ENCODE assay signal across 8 cellular contexts in the genomic region with DNA sequence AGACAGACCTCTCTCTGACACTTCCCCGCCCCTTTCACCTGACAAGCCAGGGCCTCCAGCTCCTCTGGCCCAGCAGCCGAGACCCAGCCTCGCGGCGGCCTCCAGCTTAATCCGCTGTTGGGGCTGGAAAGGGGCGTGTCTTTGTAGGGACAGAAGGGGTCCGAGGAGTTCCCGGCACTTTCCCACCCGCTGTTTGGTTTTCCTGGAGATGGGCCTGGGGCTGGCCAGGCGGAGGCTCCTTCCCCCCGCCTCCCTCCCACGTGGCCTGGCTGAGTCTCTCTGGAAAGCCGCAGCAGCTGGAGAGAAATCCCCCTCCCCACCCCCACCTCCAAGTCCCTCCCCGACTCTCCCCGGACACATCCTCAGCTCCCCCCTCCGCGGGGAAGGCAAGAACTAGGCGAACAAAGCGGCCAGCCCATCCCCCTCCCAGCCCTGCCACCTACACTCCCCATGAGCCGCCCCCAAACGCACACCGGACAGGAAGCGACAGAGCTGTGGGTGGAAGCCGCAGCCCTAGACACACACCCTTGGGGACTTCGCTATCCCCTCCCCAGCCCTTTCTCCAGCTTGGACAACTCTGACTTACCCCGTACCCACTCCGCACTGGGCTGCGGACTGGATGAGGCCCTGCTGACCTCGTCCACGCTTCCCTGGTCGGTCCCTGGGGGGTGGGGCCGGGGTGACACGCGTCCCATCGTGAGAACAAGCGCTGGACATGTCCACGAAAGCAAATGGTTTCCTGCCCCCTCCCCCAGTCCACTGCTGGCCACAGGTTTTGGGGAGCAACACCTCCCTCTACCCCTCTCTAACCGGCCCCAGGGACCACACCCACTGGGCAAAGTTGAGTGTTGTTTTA. TPM values are rescaled to one million over a fixed set of nuclear protein-coding genes. Genes with fewer than 3 reads are reported as not detected.
DNase-seq lines count a peak whose midpoint lies in the region; ATAC-seq and TF ChIP-seq lines count a peak whose summit lies in the region.

No MANE protein-coding gene starts in this region.

- H3K4me3 ChIP-seq in ACC112 (ENCODE audit: low read depth, low read length) (peak overlapping the region; percentile 77), WERI-Rb-1 (ENCODE audit: low read depth, low read length) (peak overlapping the region; percentile 85), gastroesophageal sphincter (peak overlapping the region; percentile 33 to 63), neural progenitor cell (peak overlapping the region; percentile 64)

- H3K4me1 ChIP-seq in ACC112 (ENCODE audit: control insufficient read depth, insufficient read depth, low read length, unreplicated experiment) = peaks cover 9% of the 10 kb centered on the region
- peaks cover 0 to 34% (median 13%) of the 10 kb centered on the region in 3 donors for H3K4me1 ChIP-seq in gastroesophageal sphincter
- peaks cover 58% of the 10 kb centered on the region for H3K4me1 ChIP-seq in neural progenitor cell

- TF ChIP-seq EP300 in gastroesophageal sphincter (IDR thresholded peaks at IDR 0.05) = no peak

- H3K36me3 Mint-ChIP-seq in neural progenitor cell = peaks cover 4% of the 10 kb centered on the region

- no peak for TF ChIP-seq POLR2A in gastroesophageal sphincter (IDR thresholded peaks at IDR 0.05)

- WGBS in gastroesophageal sphincter (ENCODE audit: low coverage in 1 of 2), 2 donors = 12% methylated on average over 7 of the region's 39 CpGs; no CpG with 5 or more reads in 1 of the 2 donors

- H3K27me3 ChIP-seq in ACC112 (ENCODE audit: insufficient read depth, low read length) (peaks cover 49% of the 10 kb centered on the region), WERI-Rb-1 (ENCODE audit: insufficient read depth, low read depth, severe bottlenecking) (no peaks in the 10 kb centered on the region), gastroesophageal sphincter (peaks cover 38% of the 10 kb centered on the region), neural progenitor cell (no peaks in the 10 kb centered on the region)

- H3F3A ChIP-seq in neural progenitor cell (ENCODE audit: low read depth) = peaks cover 65% of the 10 kb centered on the region

- H3K27me3 Mint-ChIP-seq in neural progenitor cell (ENCODE audit: insufficient read depth, low read depth) = peaks cover 6% of the 10 kb centered on the region

- peak; percentile 78 for DNase-seq in GM13977 (ENCODE audit: low spot score)
- DNase-seq in WERI-Rb-1 = peak; percentile 99
- DNase-seq in neural progenitor cell (ENCODE audit: low spot score) = peak; percentile 99
- no peak for DNase-seq in NCI-H1092 (lab: John Stamatoyannopoulos, UW)
- DNase-seq in NCI-H1694 treated with DMSO at 0.1 percent for 48 hours (lab: John Stamatoyannopoulos, UW) = no peak

- H2AFZ ChIP-seq in ACC112 (ENCODE audit: low read length, unreplicated experiment) = no peak overlapping the region
- H2AFZ ChIP-seq in neural progenitor cell (replicated peaks) = no peak overlapping the region

- no peaks in the 10 kb centered on the region for H3K36me3 ChIP-seq in ACC112 (ENCODE audit: insufficient read depth, low read length)
- H3K36me3 ChIP-seq in WERI-Rb-1 = no peaks in the 10 kb centered on the region
- no peaks in the 10 kb centered on the region for H3K36me3 ChIP-seq in gastroesophageal sphincter
- no peaks in the 10 kb centered on the region for H3K36me3 ChIP-seq in neural progenitor cell

- H3K27ac ChIP-seq in ACC112 (ENCODE audit: low read depth, low read length) (no peak overlapping the region), WERI-Rb-1 (peak overlapping the region; percentile 98), gastroesophageal sphincter (peak overlapping the region in 3 of 4 donors; percentile 16 to 67 (median 60)), neural progenitor cell (peak overlapping the region; percentile 92)

- peak overlapping the region; percentile 99 for H3K27ac Mint-ChIP-seq in neural progenitor cell

- H3K4me3 Mint-ChIP-seq in neural progenitor cell = peak overlapping the region; percentile 98

- in situ Hi-C loops in GM13977 (cut with MboI; ENCODE audit: low pct_unique_long_range_greater_than_20kb, low sequenced_read_pairs, unreplicated experiment) = no loop called here

- H3K9me3 Mint-ChIP-seq in neural progenitor cell = no peaks in the 10 kb centered on the region

- no peak overlapping the region for H3K9ac ChIP-seq in neural progenitor cell

- TF ChIP-seq CTCF in GM13977 (IDR thresholded peaks at IDR 0.05; ENCODE audit: extremely low read depth, insufficient read depth, missing control alignments) (no peak), WERI-Rb-1 (IDR thresholded peaks at IDR 0.05; ENCODE audit: low read depth, low read length) (no peak), gastroesophageal sphincter (IDR thresholded peaks at IDR 0.05) (no peak), neural progenitor cell (IDR thresholded peaks at IDR 0.05) (no peak)

- no peaks in the 10 kb centered on the region for H4K20me1 ChIP-seq in neural progenitor cell (ENCODE audit: low read depth)

- H3K9me3 ChIP-seq in WERI-Rb-1 (ENCODE audit: severe bottlenecking) = no peaks in the 10 kb centered on the region
- no peaks in the 10 kb centered on the region for H3K9me3 ChIP-seq in gastroesophageal sphincter
- no peaks in the 10 kb centered on the region for H3K9me3 ChIP-seq in neural progenitor cell (ENCODE audit: low read depth)

- ATAC-seq in gastroesophageal sphincter = peak; percentile 8
- no peak for ATAC-seq in HG02571 (IDR thresholded peaks at IDR 0.05; ENCODE audit: unreplicated experiment)

- peaks cover 71% of the 10 kb centered on the region for H3K4me1 Mint-ChIP-seq in neural progenitor cell

- H3K79me2 ChIP-seq in ACC112 (ENCODE audit: control insufficient read depth, insufficient read depth, low read length, unreplicated experiment) = no peaks in the 10 kb centered on the region
- peaks cover 42% of the 10 kb centered on the region for H3K79me2 ChIP-seq in neural progenitor cell (ENCODE audit: low read depth)

- H3K4me2 ChIP-seq in neural progenitor cell = peak overlapping the region; percentile 99

RNA-seq across cellular contexts. Expression of a gene that starts 1.2 kb away (rescaled TPM):
- total RNA-seq in gastroesophageal sphincter = 1 to 10 TPM in 3 of 4 donors, under 1 TPM in 1; 0.40 to 3.4 (median 1.8) TPM
- 13.0 and 17.7 TPM in 2 replicates for total RNA-seq in neural progenitor cell (ENCODE audit: low replicate concordance)

RNA-seq across cellular contexts. Expression of a gene that starts 43.8 kb away (rescaled TPM):
- total RNA-seq in gastroesophageal sphincter (under 1 TPM in 1 of 4 donors, not detected in 3; 0.13 TPM), neural progenitor cell (ENCODE audit: low replicate concordance) (15.8 and 29.4 TPM in 2 replicates)

Comparison
In these comparisons a context has a peak if more than half of its experiments do, and no peak if none do; other contexts are left out.
1. DNase-seq: peak in GM13977 (single experiment), WERI-Rb-1 (single experiment) and neural progenitor cell (single experiment); none in NCI-H1092 (single experiment) and NCI-H1694 treated with DMSO at 0.1 percent for 48 hours (single experiment).
2. RNA of a gene that starts 43.8 kb away (total RNA-seq): 15.8 to 29.4 TPM in neural progenitor cell; 0.13 TPM in gastroesophageal sphincter; every median in the first group is over 10 times any median in the second.
3. Peak in every context shown above with its lines, with median percentiles within 50 percentile points of each other: H3K4me3 ChIP-seq.